Comparison of ENCODE assay signal across 23 cellular contexts in genomic region chr4:37799941-37800554, GRCh38.
"Had no signal": no experiment of that assay in that cellular context is flagged by ENCODE, and none has a peak within 500 bp of the region (broad histone marks: within the 10 kb centered on the region; RNA-seq: fewer than 3 reads in every experiment).

No MANE protein-coding gene starts in this region.

- H3K27me3 Mint-ChIP-seq: dendritic cell treated with granulocyte-macrophage colony-stimulating factor and Interleukin-4, amounts not matched to agents 40 ng/mL and 50 ng/mL, for 4 days had no signal

- H3K4me3 ChIP-seq: ascending aorta, esophagus muscularis mucosa, thyroid gland had no signal

- ATAC-seq: activated T-cell treated with anti-CD3 and anti-CD28 coated beads, Interleukin-2, amount 50 U/mL, for 72 hours; foreskin keratinocyte; left lobe of liver had no signal

- H3K9me3 Mint-ChIP-seq: activated T-cell treated with anti-CD3 and anti-CD28 coated beads, Interleukin-2, amount 50 U/mL, for 72 hours; dendritic cell treated with granulocyte-macrophage colony-stimulating factor and Interleukin-4, amounts not matched to agents 40 ng/mL and 50 ng/mL, for 4 days; nephron progenitor cell had no signal

- H3K4me3 Mint-ChIP-seq: activated T-cell treated with anti-CD3 and anti-CD28 coated beads, Interleukin-2, amount 50 U/mL, for 72 hours; dendritic cell treated with granulocyte-macrophage colony-stimulating factor and Interleukin-4, amounts not matched to agents 40 ng/mL and 50 ng/mL, for 4 days; nephron progenitor cell had no signal

- DNase-seq: activated CD4-positive, alpha-beta T cell treated with anti-CD3 and anti-CD28 coated beads for 1 hour; activated CD4-positive, alpha-beta T cell treated with anti-CD3 and anti-CD28 coated beads, Interleukin-2, amount 50 U/mL, for 4 hours; activated effector memory CD4-positive, alpha-beta T cell treated with anti-CD3 and anti-CD28 coated beads, Interleukin-2, amount 50 U/mL, for 16 hours; activated naive CD4-positive, alpha-beta T cell treated with anti-CD3 and anti-CD28 coated beads, Interleukin-2, amount 50 U/mL, for 16 hours; activated T-cell treated with anti-CD3 and anti-CD28 coated beads, Interleukin-2, amount 50 U/mL, for 72 hours; effector CD8-positive, alpha-beta T cell; foreskin keratinocyte; glutamatergic neuron; kidney; nephron progenitor cell; occipital lobe; posterior cingulate gyrus; stimulated activated CD4-positive, alpha-beta T cell treated with anti-CD3 and anti-CD28 coated beads, Interleukin-12 subunit alpha, Interleukin-12 subunit beta, amount 100 ng/mL, for 4 hours; stimulated activated CD4-positive, alpha-beta T cell treated with anti-CD3 and anti-CD28 coated beads, Interleukin-1b, Interleukin-23, amount 100 ng/mL, for 48 hours; stimulated activated CD8-positive, alpha-beta memory T cell treated with anti-CD3 and anti-CD28 coated beads, Interleukin-4, amount 100 ng/mL, for 48 hours; stimulated activated naive CD4-positive, alpha-beta T cell treated with Interleukin-2 at 50 U/mL for 16 hours; T-helper 2 cell; thyroid gland; WERI-Rb-1 had no signal

- H3K27ac Mint-ChIP-seq: activated T-cell treated with anti-CD3 and anti-CD28 coated beads, Interleukin-2, amount 50 U/mL, for 72 hours; dendritic cell treated with granulocyte-macrophage colony-stimulating factor and Interleukin-4, amounts not matched to agents 40 ng/mL and 50 ng/mL, for 4 days; nephron progenitor cell had no signal

- H3K4me1 Mint-ChIP-seq: nephron progenitor cell had no signal
